ENCODE assay signal across 1 cellular context in the genomic region with DNA sequence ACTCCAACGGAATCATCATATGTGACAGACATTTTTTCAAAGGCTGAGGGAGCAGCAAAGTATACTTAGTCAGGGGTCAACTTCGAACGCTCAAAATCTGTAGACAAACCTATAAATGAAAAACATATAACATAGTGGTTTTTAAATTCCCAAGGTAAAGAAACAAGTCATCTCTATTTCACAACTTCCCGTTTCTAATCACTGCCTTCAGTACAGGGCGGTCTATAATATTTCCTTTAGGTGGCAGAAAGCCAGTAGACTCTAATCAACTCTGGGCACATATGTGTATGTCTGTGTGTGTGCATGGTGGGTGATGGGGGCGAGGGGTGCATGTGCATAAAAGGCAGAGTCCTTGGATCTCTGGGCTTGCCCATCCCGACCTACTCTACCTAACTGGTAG.
TF ChIP-seq lines count a peak whose summit lies in the region.

No MANE protein-coding gene starts in this region.

TF ChIP-seq in endothelial cell of umbilical vein, 7 proteins besides CTCF, POLR2A, EP300 and RAD21 (continued from another document):
- TF ChIP-seq MYC (IDR thresholded peaks at IDR 0.05; ENCODE audit: low read depth, low read length) = no peak
